Comparison of ENCODE assay signal across 8 cellular contexts in the genomic region with DNA sequence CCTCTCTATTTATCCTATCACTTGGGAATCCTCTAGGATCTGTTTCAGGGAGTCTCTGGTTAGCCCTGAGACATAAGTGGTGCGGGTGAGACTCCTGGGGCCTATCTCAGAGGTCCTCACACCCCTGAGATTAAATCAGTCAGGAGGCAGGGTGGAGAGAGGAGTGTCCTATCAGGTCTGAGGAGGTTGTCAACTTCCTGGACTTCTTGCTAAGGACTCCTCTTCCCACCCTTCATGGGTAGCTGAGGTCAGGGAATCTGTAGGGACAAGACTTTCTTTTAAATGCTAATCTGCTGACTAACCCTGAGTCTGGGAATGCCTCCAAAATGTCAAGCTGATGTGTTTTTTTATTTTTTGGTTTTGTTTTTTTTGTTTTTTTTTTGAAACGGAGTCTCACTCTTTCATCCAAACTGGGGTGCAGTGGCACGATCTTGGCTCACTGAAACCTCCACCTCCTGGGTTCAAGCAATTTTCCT. TPM values are rescaled to one million over a fixed set of nuclear protein-coding genes. Genes with fewer than 3 reads are reported as not detected.
A peak's percentile ranks its signal among the peaks of the same experiment; 100 is the strongest.
DNase-seq lines count a peak whose midpoint lies in the region; ATAC-seq and TF ChIP-seq lines count a peak whose summit lies in the region.

No MANE protein-coding gene starts in this region.

- CTCF ChIA-PET in HCT116 (lab: Charles Lee), result interaction anchor here (0.6 to 6.0 kb wide), 6 partner anchors 8 to 1746 kb away, joined by 3 to 36 read pairs (median 3); a partner anchor contains a TSS

- POLR2A ChIA-PET in HCT116 (lab: Charles Lee), result interaction anchor here (0.5 to 1.7 kb wide), 3 partner anchors 7 to 26 kb away, joined by 3 to 8 read pairs (median 5); a partner anchor contains a TSS

- no peaks in the 10 kb centered on the region for H4K20me1 ChIP-seq in HCT116 (ENCODE audit: insufficient read depth)
- peaks cover 26% of the 10 kb centered on the region for H4K20me1 ChIP-seq in smooth muscle cell (ENCODE audit: low read depth)

- ATAC-seq in HCT116 (peak; percentile 7; the same call in 1 of the 2 replicates), left cardiac atrium (peak; percentile 49 to 75), left lobe of liver (no peak)

- no peak overlapping the region for H3K4me3 ChIP-seq in HCT116 (replicated peaks in 1 of 2; ENCODE audit: low read depth in 1 of 2, low read length in 2 of 2)
- H3K4me3 ChIP-seq in adrenal gland, result no peak overlapping the region
- no peak overlapping the region for H3K4me3 ChIP-seq in smooth muscle cell

- H3K79me2 ChIP-seq in HCT116 (ENCODE audit: insufficient read depth, low read length), result peaks cover 23% of the 10 kb centered on the region; the same call in 1 of the 2 replicates
- H3K79me2 ChIP-seq in smooth muscle cell (ENCODE audit: low read depth), result peaks cover 19% of the 10 kb centered on the region

- H3K27ac ChIP-seq in HCT116 (ENCODE audit: low read depth, low read length) (peak overlapping the region; percentile 30; the same call in 1 of the 2 replicates), adrenal gland (peak overlapping the region; percentile 35 to 87 (median 79)), smooth muscle cell (ENCODE audit: low read depth) (peak overlapping the region; percentile 90)

- H3F3A ChIP-seq in smooth muscle cell (ENCODE audit: low read depth), result peaks cover 17% of the 10 kb centered on the region

- H3K9ac ChIP-seq in HCT116 (ENCODE audit: low read length) (peak overlapping the region; percentile 25), smooth muscle cell (ENCODE audit: low read depth) (no peak overlapping the region)

- no peak for TF ChIP-seq CTCF in HCT116 (IDR thresholded peaks at IDR 0.05 in 2 of 3, conservative IDR thresholded peaks at IDR 0.05 in 1 of 3; ENCODE audit: borderline replicate concordance in 1 of 3, insufficient read depth in 1 of 3, low read depth in 2 of 3, low read length in 2 of 3)
- TF ChIP-seq CTCF in adrenal gland (IDR thresholded peaks at IDR 0.05), result no peak
- no peak for TF ChIP-seq CTCF in smooth muscle cell (IDR thresholded peaks at IDR 0.05; ENCODE audit: borderline replicate concordance, insufficient read depth, poor library complexity, severe bottlenecking)

- H3K4me1 ChIP-seq in HCT116 (ENCODE audit: control insufficient read depth in 1 of 2, insufficient read depth in 2 of 2, low read length in 2 of 2) (peaks cover 29 to 45% of the 10 kb centered on the region in 2 experiments), adrenal gland (replicated peaks in 1 of 2) (peaks cover 45 to 59% of the 10 kb centered on the region in 2 donors), smooth muscle cell (ENCODE audit: low read depth) (peaks cover 32% of the 10 kb centered on the region)

- H3K4me2 ChIP-seq in HCT116 (ENCODE audit: low read length) (peak overlapping the region; percentile 50), smooth muscle cell (peak overlapping the region; percentile 75)

- RAD21 ChIA-PET in HCT116 (lab: Charles Lee; ENCODE audit: low non-redundant PET in 1 of 2, low total read pairs in 2 of 2, uncharacterized antibody in 2 of 2, unreplicated experiment in 2 of 2), result no interaction called here

- H3K36me3 ChIP-seq in HCT116 (ENCODE audit: control insufficient read depth in 1 of 2, insufficient read depth in 2 of 2, low read length in 2 of 2) (no peaks in the 10 kb centered on the region), adrenal gland (replicated peaks in 1 of 2) (no peaks in the 10 kb centered on the region), smooth muscle cell (ENCODE audit: low read depth) (no peaks in the 10 kb centered on the region)

- H2AFZ ChIP-seq in HCT116 (ENCODE audit: low read depth, low read length, poor library complexity, severe bottlenecking) (no peak overlapping the region), smooth muscle cell (ENCODE audit: low read depth) (no peak overlapping the region)

- no peak for DNase-seq in HCT116 (ENCODE audit: low read depth, low spot score)
- peak in 5 of 7 donors; percentile 42 to 80 (median 69) for DNase-seq in adrenal gland
- DNase-seq in left cardiac atrium, result no peak
- DNase-seq in smooth muscle cell (lab: John Stamatoyannopoulos, UW; ENCODE audit: unreplicated experiment), result no peak
- DNase-seq in NCI-H2029 (lab: John Stamatoyannopoulos, UW), result no peak
- DNase-seq in left lobe of liver (ENCODE audit: low spot score), result no peak
- DNase-seq in stimulated activated CD4-positive, alpha-beta T cell treated with anti-CD3 and anti-CD28 coated beads, Interleukin-12 subunit alpha, Interleukin-12 subunit beta, amount 100 ng/mL, for 4 hours, result no peak
- no peak for DNase-seq in CD1c-positive myeloid dendritic cell (ENCODE audit: extremely low spot score)

- H3K9me3 ChIP-seq in HCT116 (ENCODE audit: control insufficient read depth in 1 of 2, insufficient read depth in 1 of 2, low read depth in 1 of 2, low read length in 2 of 2), result no peaks in the 10 kb centered on the region
- H3K9me3 ChIP-seq in adrenal gland (replicated peaks in 1 of 3), result no peaks in the 10 kb centered on the region
- H3K9me3 ChIP-seq in smooth muscle cell (replicated peaks; ENCODE audit: low read depth), result no peaks in the 10 kb centered on the region

- no peaks in the 10 kb centered on the region for H3K27me3 ChIP-seq in HCT116 (ENCODE audit: insufficient read depth, low read length)
- H3K27me3 ChIP-seq in adrenal gland, result no peaks in the 10 kb centered on the region
- H3K27me3 ChIP-seq in smooth muscle cell (ENCODE audit: low read depth), result no peaks in the 10 kb centered on the region

- WGBS in adrenal gland, 4 donors, result 24 to 45% (median 39%) methylated on average over 3 of the region's 3 CpGs
- 57% methylated on average over 3 of the region's 3 CpGs for WGBS in smooth muscle cell (ENCODE audit: low lambda C conversion rate)

- no TSS peak for BruUV-seq in HCT116 (replicated peaks; lab: Mats Ljungman, UMichigan)

- TF ChIP-seq POLR2A in HCT116 (IDR thresholded peaks at IDR 0.05; ENCODE audit: borderline replicate concordance, extremely low read depth, insufficient read depth, insufficient read length) (no peak), adrenal gland (IDR thresholded peaks at IDR 0.05) (peak in 1 of 2 donors; percentile 12)

- intact Hi-C loops in HCT116 (cut with micrococcal nuclease) (loop anchor here (10.0 kb wide), 2 partner anchors 238 to 378 kb away; a partner anchor contains a TSS), adrenal gland (cut with DNase I) (no loop called here), left cardiac atrium (cut with DNase I) (loop anchor here in 1 of 2 donors (10.0 kb wide), 1 partner anchor 412 kb away; no protein-coding TSS in a partner anchor)

- TF ChIP-seq RAD21 in HCT116 (IDR thresholded peaks at IDR 0.05; ENCODE audit: low read depth), result no peak

- H3K9me2 ChIP-seq in HCT116 (ENCODE audit: insufficient read depth), result no peaks in the 10 kb centered on the region

TF ChIP-seq in HCT116, 20 proteins besides CTCF, POLR2A, EP300 and RAD21:
- TF ChIP-seq SRF (IDR thresholded peaks at IDR 0.05; ENCODE audit: low read depth), result no peak
- TF ChIP-seq SP1 (IDR thresholded peaks at IDR 0.05; ENCODE audit: low read depth), result peak; percentile 10; the same call in 1 of the 2 replicates
- TF ChIP-seq JUND (IDR thresholded peaks at IDR 0.05), result peak; percentile 25; the same call in 1 of the 2 replicates
- TF ChIP-seq ZNF274 (IDR thresholded peaks at IDR 0.05; ENCODE audit: low read depth, low read length), result no peak
- no peak for TF ChIP-seq ZFX (IDR thresholded peaks at IDR 0.05)
- no peak for TF ChIP-seq EZH2 (IDR thresholded peaks at IDR 0.05)
- TF ChIP-seq, protein P1, sequence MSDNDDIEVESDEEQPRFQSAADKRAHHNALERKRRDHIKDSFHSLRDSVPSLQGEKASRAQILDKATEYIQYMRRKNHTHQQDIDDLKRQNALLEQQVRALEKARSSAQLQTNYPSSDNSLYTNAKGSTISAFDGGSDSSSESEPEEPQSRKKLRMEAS (IDR thresholded peaks at IDR 0.05), result no peak
- no peak for TF ChIP-seq CEBPB (IDR thresholded peaks at IDR 0.05; ENCODE audit: low read depth)

RNA-seq across cellular contexts. Expression of a gene that starts 6.6 kb away (rescaled TPM):
- total RNA-seq in HCT116 (2021; ENCODE audit: unreplicated experiment), result 11.8 TPM
- 9.9 and 10.2 TPM in 2 replicates for polyA plus RNA-seq in HCT116 (2012)
- total RNA-seq in adrenal gland, result 10 to 100 TPM in 6 of 8 donors, 1 to 10 TPM in 2; 9.1 to 20.3 (median 12.0) TPM
- 10 to 100 TPM in 2 of 3 donors, 1 to 10 TPM in 1; 2.9 to 37.9 (median 24.5) TPM for polyA plus RNA-seq in adrenal gland
- 1 to 10 TPM; 7.0 to 8.9 TPM for total RNA-seq in left cardiac atrium
- 5.8 and 7.0 TPM in 2 replicates for total RNA-seq in smooth muscle cell
- polyA plus RNA-seq in smooth muscle cell, result 19.6 and 24.6 TPM in 2 replicates
- 25.1 TPM for total RNA-seq in left lobe of liver

RNA-seq across cellular contexts. Expression of a gene that starts 10.1 kb away (rescaled TPM):
- total RNA-seq in HCT116 (2021; ENCODE audit: unreplicated experiment), result 0.69 TPM
- 0.42 and 0.60 TPM in 2 replicates for polyA plus RNA-seq in HCT116 (2012)
- total RNA-seq in adrenal gland, result 1 to 10 TPM in 6 of 8 donors, under 1 TPM in 2; 0.61 to 3.1 (median 1.8) TPM
- polyA plus RNA-seq in adrenal gland, result under 1 TPM; 0.37 to 0.97 (median 0.73) TPM
- 1 to 10 TPM; 2.3 to 3.0 TPM for total RNA-seq in left cardiac atrium
- total RNA-seq in smooth muscle cell, result 1.6 and 2.2 TPM in 2 replicates
- 1.7 and 2.3 TPM in 2 replicates for polyA plus RNA-seq in smooth muscle cell
- 0.65 TPM for total RNA-seq in left lobe of liver

RNA-seq across cellular contexts. Expression of a gene that starts 19.3 kb away (rescaled TPM):
- 8.7 TPM for total RNA-seq in HCT116 (2021; ENCODE audit: unreplicated experiment)
- polyA plus RNA-seq in HCT116 (2012), result 12.0 and 12.8 TPM in 2 replicates
- total RNA-seq in adrenal gland, result 10 to 100 TPM; 14.2 to 62.7 (median 34.8) TPM
- polyA plus RNA-seq in adrenal gland, result 10 to 100 TPM; 11.3 to 32.7 (median 29.7) TPM
- 10 to 100 TPM; 33.2 to 57.9 TPM for total RNA-seq in left cardiac atrium
- total RNA-seq in smooth muscle cell, result 67.2 and 73.0 TPM in 2 replicates
- polyA plus RNA-seq in smooth muscle cell, result 203 and 213 TPM in 2 replicates
- 3.1 TPM for total RNA-seq in left lobe of liver

RNA-seq across cellular contexts. Expression of a gene that starts 24.5 kb away (rescaled TPM):
- total RNA-seq in HCT116 (2021; ENCODE audit: unreplicated experiment) (not detected), adrenal gland (not detected), left cardiac atrium (100 to 1,000 TPM; 743 to 769 TPM), smooth muscle cell (not detected in 2 replicates), left lobe of liver (3.1 TPM)
- not detected in 2 replicates for polyA plus RNA-seq in HCT116 (2012)
- polyA plus RNA-seq in adrenal gland (1 to 10 TPM in 2 of 3 donors, not detected in 1; 2.8 to 5.2 TPM), smooth muscle cell (not detected in 2 replicates)

RNA-seq across cellular contexts. Expression of a gene that starts 30.3 kb away (rescaled TPM):
- 0.10 TPM for total RNA-seq in HCT116 (2021; ENCODE audit: unreplicated experiment)
- 0.94 and 4.3 TPM in 2 replicates for polyA plus RNA-seq in HCT116 (2012)
- under 1 TPM in 1 of 8 donors, not detected in 7; 0.14 TPM for total RNA-seq in adrenal gland
- 1 to 10 TPM in 2 of 3 donors, not detected in 1; 2.4 to 3.0 TPM for polyA plus RNA-seq in adrenal gland
- not detected for total RNA-seq in left cardiac atrium
- total RNA-seq in smooth muscle cell, result 0.40 TPM in 1 of 2 replicates, not detected in the other
- 5.1 and 10.6 TPM in 2 replicates for polyA plus RNA-seq in smooth muscle cell
- 0.15 TPM for total RNA-seq in left lobe of liver

Comparison
In these comparisons a context has a peak if more than half of its experiments do, and no peak if none do; other contexts are left out.
1. DNase-seq: peak in adrenal gland (5 of 7); none in HCT116 (single experiment), left cardiac atrium (single experiment), smooth muscle cell (single experiment), NCI-H2029 (single experiment), left lobe of liver (single experiment), stimulated activated CD4-positive, alpha-beta T cell treated with anti-CD3 and anti-CD28 coated beads, Interleukin-12 subunit alpha, Interleukin-12 subunit beta, amount 100 ng/mL, for 4 hours (single experiment) and CD1c-positive myeloid dendritic cell (single experiment).
2. H3K27ac ChIP-seq: peak in every context shown above with its lines; median percentile 90 in smooth muscle cell; 79 in adrenal gland; 30 in HCT116.